ENCODE assay signal across 8 cellular contexts in genomic region chr14:54440454-54440853, GRCh38. TPM values are rescaled to one million over a fixed set of nuclear protein-coding genes. Genes with fewer than 3 reads are reported as not detected.
DNase-seq lines count a peak whose midpoint lies in the region; ATAC-seq and TF ChIP-seq lines count a peak whose summit lies in the region.

No MANE protein-coding gene starts in this region.

- peaks cover 0 to 7% (median 0%) of the 10 kb centered on the region in 5 experiments for H3K9me3 Mint-ChIP-seq in brain

- H3K4me3 Mint-ChIP-seq in brain: peak overlapping the region; percentile 96 to 99 (median 98)

- ATAC-seq in Right ventricle myocardium superior (ENCODE audit: poor library complexity): no peak
- ATAC-seq in lung (ENCODE audit: insufficient read depth, low FRiP score): no peak
- no peak for ATAC-seq in GM21529 (IDR thresholded peaks at IDR 0.05; ENCODE audit: unreplicated experiment)

- peak overlapping the region; percentile 83 to 85 for H3K27ac ChIP-seq in right atrium auricular region
- H3K27ac ChIP-seq in lung (ENCODE audit: low read depth in 1 of 2, low read length in 1 of 2): peak overlapping the region; percentile 100
- peak overlapping the region; percentile 85 for H3K27ac ChIP-seq in vagina

- H3K36me3 ChIP-seq in right atrium auricular region: no peaks in the 10 kb centered on the region
- H3K36me3 ChIP-seq in lung (ENCODE audit: control insufficient read depth in 2 of 2, insufficient read depth in 2 of 2, low read length in 2 of 2): no peaks in the 10 kb centered on the region
- no peaks in the 10 kb centered on the region for H3K36me3 ChIP-seq in vagina

- intact Hi-C loops in Right ventricle myocardium superior (cut with DNase I) (no loop called here), vagina (cut with DNase I) (no loop called here)

- no peaks in the 10 kb centered on the region for H3K27me3 ChIP-seq in right atrium auricular region
- H3K27me3 ChIP-seq in lung (ENCODE audit: control insufficient read depth, insufficient read depth): no peaks in the 10 kb centered on the region
- no peaks in the 10 kb centered on the region for H3K27me3 ChIP-seq in vagina

- no peak for TF ChIP-seq POLR2A in vagina (IDR thresholded peaks at IDR 0.05)

- peak overlapping the region; percentile 96 to 99 (median 97) for H3K27ac Mint-ChIP-seq in brain

- H3K4me1 Mint-ChIP-seq in brain: peaks cover 68% of the 10 kb centered on the region

- H3K9me3 ChIP-seq in right atrium auricular region: no peaks in the 10 kb centered on the region
- H3K9me3 ChIP-seq in lung (ENCODE audit: control insufficient read depth in 2 of 2, insufficient read depth in 1 of 2, low read length in 1 of 2): no peaks in the 10 kb centered on the region
- H3K9me3 ChIP-seq in vagina: no peaks in the 10 kb centered on the region

- peaks cover 0 to 33% of the 10 kb centered on the region in 2 donors for H3K4me1 ChIP-seq in right atrium auricular region
- H3K4me1 ChIP-seq in lung (ENCODE audit: control insufficient read depth in 2 of 2, insufficient read depth in 2 of 2, low read length in 2 of 2): peaks cover 3 to 19% of the 10 kb centered on the region in 2 donors
- peaks cover 54% of the 10 kb centered on the region for H3K4me1 ChIP-seq in vagina

- 3 to 5% methylated on average over 4 of the region's 4 CpGs for WGBS in lung, 2 donors

- TF ChIP-seq CTCF in right atrium auricular region (IDR thresholded peaks at IDR 0.05) (no peak), brain (conservative IDR thresholded peaks at IDR 0.05) (no peak), lung (IDR thresholded peaks at IDR 0.05; ENCODE audit: control extremely low read depth, extremely low read depth) (no peak), vagina (IDR thresholded peaks at IDR 0.05) (no peak)

- peaks cover 21% of the 10 kb centered on the region for H3K36me3 Mint-ChIP-seq in brain

- DNase-seq in right atrium auricular region (ENCODE audit: low spot score): no peak
- DNase-seq in Right ventricle myocardium superior: no peak
- DNase-seq in lung (ENCODE audit: low spot score): no peak
- DNase-seq in vagina (ENCODE audit: extremely low spot score in 2 of 2): no peak
- no peak for DNase-seq in inferior parietal cortex (ENCODE audit: extremely low spot score)
- no peak for DNase-seq in NK-92 treated with Interleukin-12 subunit alpha and Interleukin-12 subunit beta, amount 100 ng/mL, for 24 hours (lab: John Stamatoyannopoulos, UW)

- H3K4me3 ChIP-seq in right atrium auricular region: peak overlapping the region; percentile 67 to 72
- H3K4me3 ChIP-seq in lung: peak overlapping the region; percentile 97
- peak overlapping the region; percentile 66 to 96 for H3K4me3 ChIP-seq in vagina

- H3K27me3 Mint-ChIP-seq in brain: peaks cover 3% of the 10 kb centered on the region

RNA-seq across cellular contexts. Expression of gene CNIH1, which starts 0.7 kb away (rescaled TPM):
- total RNA-seq in right atrium auricular region (100 to 1,000 TPM; 132 to 134 TPM), Right ventricle myocardium superior (97.0 TPM), lung (10 to 100 TPM; 71.4 to 99.9 TPM), vagina (124 TPM)
- polyA plus RNA-seq in brain (ENCODE audit: insufficient read depth, low read depth, low replicate concordance) (77.4 TPM), lung (100 to 1,000 TPM in 1 of 2 donors, 10 to 100 TPM in 1; 44.1 to 145 TPM)

RNA-seq across cellular contexts. Expression of gene CDKN3, which starts 43.6 kb away (rescaled TPM):
- total RNA-seq in right atrium auricular region (10 to 100 TPM in 1 of 2 donors, 1 to 10 TPM in 1; 3.6 to 11.1 TPM), Right ventricle myocardium superior (5.2 TPM), lung (1 to 10 TPM; 1.5 to 5.7 TPM), vagina (6.6 TPM)
- polyA plus RNA-seq in brain (ENCODE audit: insufficient read depth, low read depth, low replicate concordance) (39.5 TPM), lung (1 to 10 TPM; 4.2 to 5.0 TPM)

RNA-seq across cellular contexts. Expression of gene GMFB, which starts 48.3 kb away (rescaled TPM):
- 10 to 100 TPM; 28.0 to 29.4 TPM for total RNA-seq in right atrium auricular region
- 27.6 TPM for total RNA-seq in Right ventricle myocardium superior
- 17.2 TPM for polyA plus RNA-seq in brain (ENCODE audit: insufficient read depth, low read depth, low replicate concordance)
- total RNA-seq in lung: 10 to 100 TPM; 42.7 to 55.8 TPM
- polyA plus RNA-seq in lung: 10 to 100 TPM; 15.6 to 29.1 TPM
- total RNA-seq in vagina: 24.1 TPM
